ENCODE assay signal across 8 cellular contexts in the genomic region with DNA sequence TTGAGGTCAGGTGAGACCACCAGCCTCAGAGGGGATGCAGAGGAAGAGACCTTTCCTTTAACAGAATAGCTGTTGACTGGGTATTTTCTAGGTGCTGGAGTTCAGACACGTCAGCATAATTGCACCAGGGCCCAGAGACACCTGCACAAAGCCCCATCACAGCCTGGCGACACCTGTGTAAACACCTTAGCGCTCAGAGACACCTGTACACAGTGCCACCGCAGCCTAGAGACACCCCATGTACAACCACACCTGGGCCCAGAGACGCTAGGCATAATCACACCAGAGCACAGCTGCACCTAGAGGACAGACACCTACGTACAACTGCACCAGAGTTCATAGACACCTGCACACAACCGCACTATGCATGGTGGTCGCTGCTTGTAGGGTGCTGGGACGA. TPM values are rescaled to one million over a fixed set of nuclear protein-coding genes. Genes with fewer than 3 reads are reported as not detected.
A peak's percentile ranks its signal among the peaks of the same experiment; 100 is the strongest.
DNase-seq lines count a peak whose midpoint lies in the region; ATAC-seq lines count a peak whose summit lies in the region.

No MANE protein-coding gene starts in this region.

- H3K9me3 Mint-ChIP-seq in activated naive CD8-positive, alpha-beta T cell treated with anti-CD3 and anti-CD28 coated beads, Interleukin-2, amount 50 U/mL, for 24 hours = no peaks in the 10 kb centered on the region
- no peaks in the 10 kb centered on the region for H3K9me3 Mint-ChIP-seq in naive thymus-derived CD4-positive, alpha-beta T cell

- no peaks in the 10 kb centered on the region for H3K27me3 Mint-ChIP-seq in activated naive CD8-positive, alpha-beta T cell treated with anti-CD3 and anti-CD28 coated beads, Interleukin-2, amount 50 U/mL, for 24 hours
- no peaks in the 10 kb centered on the region for H3K27me3 Mint-ChIP-seq in naive thymus-derived CD4-positive, alpha-beta T cell

- H3K9me3 ChIP-seq in Karpas-422 (ENCODE audit: low read length) = no peaks in the 10 kb centered on the region
- no peaks in the 10 kb centered on the region for H3K9me3 ChIP-seq in naive thymus-derived CD4-positive, alpha-beta T cell (ENCODE audit: control insufficient read depth in 2 of 3, low read length in 3 of 3)

- H3K4me2 ChIP-seq in Karpas-422 (ENCODE audit: low read depth, low read length, poor library complexity, severe bottlenecking) = peak overlapping the region; percentile 92

- intact Hi-C loops in naive thymus-derived CD4-positive, alpha-beta T cell (cut with micrococcal nuclease) = loop anchor here (2.0 to 5.0 kb wide), 5 partner anchors 109 to 621 kb away; a partner anchor contains a TSS

- H3K36me3 ChIP-seq in Karpas-422 (ENCODE audit: insufficient read depth, low read length) = peaks cover 39% of the 10 kb centered on the region
- H3K36me3 ChIP-seq in naive thymus-derived CD4-positive, alpha-beta T cell (ENCODE audit: control insufficient read depth in 2 of 3, insufficient read depth in 3 of 3, low read length in 3 of 3) = peaks cover 2 to 28% (median 10%) of the 10 kb centered on the region in 3 experiments

- peak overlapping the region; percentile 99 for H3K4me3 ChIP-seq in Karpas-422 (ENCODE audit: low read length)
- H3K4me3 ChIP-seq in naive thymus-derived CD4-positive, alpha-beta T cell (ENCODE audit: low read length) = no peak overlapping the region

- peaks cover 59% of the 10 kb centered on the region for H3K36me3 Mint-ChIP-seq in activated naive CD8-positive, alpha-beta T cell treated with anti-CD3 and anti-CD28 coated beads, Interleukin-2, amount 50 U/mL, for 24 hours (ENCODE audit: low read depth)
- H3K36me3 Mint-ChIP-seq in naive thymus-derived CD4-positive, alpha-beta T cell = peaks cover 0 to 14% (median 7%) of the 10 kb centered on the region in 5 donors

- no peak for ATAC-seq in activated naive CD8-positive, alpha-beta T cell treated with anti-CD3 and anti-CD28 coated beads, Interleukin-2, amount 50 U/mL, for 24 hours
- ATAC-seq in naive thymus-derived CD4-positive, alpha-beta T cell = no peak
- ATAC-seq in GM21723 (IDR thresholded peaks at IDR 0.05; ENCODE audit: unreplicated experiment) (no peak), HG03521 (IDR thresholded peaks at IDR 0.05; ENCODE audit: unreplicated experiment) (no peak), GM21367 (IDR thresholded peaks at IDR 0.05; ENCODE audit: unreplicated experiment) (no peak)

- peak overlapping the region; percentile 26; the same call in 1 of the 2 replicates for H2AFZ ChIP-seq in Karpas-422 (ENCODE audit: low read length)

- H3K79me2 ChIP-seq in Karpas-422 (ENCODE audit: low read length) = peaks cover 80% of the 10 kb centered on the region

- CTCF ChIA-PET in naive thymus-derived CD4-positive, alpha-beta T cell (lab: Charles Lee) = no interaction called here

- peaks cover 24% of the 10 kb centered on the region for H3K4me1 ChIP-seq in Karpas-422 (ENCODE audit: low read length)
- H3K4me1 ChIP-seq in naive thymus-derived CD4-positive, alpha-beta T cell (ENCODE audit: control insufficient read depth in 2 of 2, insufficient read depth in 2 of 2, low read length in 2 of 2) = peaks cover 10 to 14% of the 10 kb centered on the region in 2 donors

- no peak overlapping the region; the same call in 1 of the 2 replicates for H3K27ac ChIP-seq in Karpas-422 (ENCODE audit: low read length)
- no peak overlapping the region for H3K27ac ChIP-seq in naive thymus-derived CD4-positive, alpha-beta T cell (ENCODE audit: low read depth, low read length)

- H3K9me2 ChIP-seq in Karpas-422 (replicated peaks; ENCODE audit: insufficient read depth, low read length) = no peaks in the 10 kb centered on the region

- H4K20me1 ChIP-seq in Karpas-422 (ENCODE audit: insufficient read depth, low read depth, low read length) = 0 out of 2 replicates have a peak, but pooled peaks cover 6% of the 10 kb centered on the region

- POLR2A ChIA-PET in naive thymus-derived CD4-positive, alpha-beta T cell (lab: Charles Lee) = interaction anchor here (0.7 to 1.2 kb wide), 2 partner anchors 8 to 26 kb away, joined by 3 to 4 read pairs; no protein-coding TSS in a partner anchor

- H3K27ac Mint-ChIP-seq in activated naive CD8-positive, alpha-beta T cell treated with anti-CD3 and anti-CD28 coated beads, Interleukin-2, amount 50 U/mL, for 24 hours = peak overlapping the region; percentile 68
- H3K27ac Mint-ChIP-seq in naive thymus-derived CD4-positive, alpha-beta T cell = peak overlapping the region in 2 of 9 donors; percentile 34 to 74

- peak; percentile 96 for DNase-seq in DMS53 (lab: John Stamatoyannopoulos, UW)
- no peak for DNase-seq in Karpas-422
- no peak for DNase-seq in activated naive CD8-positive, alpha-beta T cell treated with anti-CD3 and anti-CD28 coated beads, Interleukin-2, amount 50 U/mL, for 24 hours
- DNase-seq in naive thymus-derived CD4-positive, alpha-beta T cell = no peak
- no peak for DNase-seq in cortex of kidney (lab: John Stamatoyannopoulos, UW)

- peak overlapping the region; percentile 89 for H3K4me3 Mint-ChIP-seq in activated naive CD8-positive, alpha-beta T cell treated with anti-CD3 and anti-CD28 coated beads, Interleukin-2, amount 50 U/mL, for 24 hours
- H3K4me3 Mint-ChIP-seq in naive thymus-derived CD4-positive, alpha-beta T cell = peak overlapping the region; percentile 24 to 89 (median 65)

- peak overlapping the region; percentile 91 for H3K9ac ChIP-seq in Karpas-422 (ENCODE audit: low read length)

- no peaks in the 10 kb centered on the region for H3K27me3 ChIP-seq in Karpas-422 (ENCODE audit: low read length)
- no peaks in the 10 kb centered on the region for H3K27me3 ChIP-seq in naive thymus-derived CD4-positive, alpha-beta T cell (ENCODE audit: control insufficient read depth in 2 of 2, insufficient read depth in 2 of 2, low read length in 2 of 2)

- peaks cover 26% of the 10 kb centered on the region for H3K4me1 Mint-ChIP-seq in activated naive CD8-positive, alpha-beta T cell treated with anti-CD3 and anti-CD28 coated beads, Interleukin-2, amount 50 U/mL, for 24 hours
- H3K4me1 Mint-ChIP-seq in naive thymus-derived CD4-positive, alpha-beta T cell = peaks cover 8 to 28% (median 26%) of the 10 kb centered on the region in 7 donors

RNA-seq across cellular contexts. Expression of a gene that starts 1.0 kb away (rescaled TPM):
- total RNA-seq in Karpas-422 (2014; rRNA removed; shearing (Covaris generic); ENCODE audit: low replicate concordance) = 16.3 and 18.8 TPM in 2 replicates
- total RNA-seq in naive thymus-derived CD4-positive, alpha-beta T cell = 10 to 100 TPM in 1 of 5 experiments, under 1 TPM in 3, not detected in 1; 0.39 to 23.5 (median 0.57) TPM
- polyA plus RNA-seq in naive thymus-derived CD4-positive, alpha-beta T cell = under 1 TPM; 0.52 to 0.63 TPM

RNA-seq across cellular contexts. Expression of a gene that starts 1.1 kb away (rescaled TPM):
- 25.7 and 42.0 TPM in 2 replicates for total RNA-seq in Karpas-422 (2014; rRNA removed; shearing (Covaris generic); ENCODE audit: low replicate concordance)
- total RNA-seq in naive thymus-derived CD4-positive, alpha-beta T cell = 10 to 100 TPM; 63.2 to 93.2 (median 82.2) TPM
- 10 to 100 TPM; 10.6 to 17.6 TPM for polyA plus RNA-seq in naive thymus-derived CD4-positive, alpha-beta T cell

RNA-seq across cellular contexts. Expression of a gene that starts 42.9 kb away (rescaled TPM):
- 10.8 and 15.7 TPM in 2 replicates for total RNA-seq in Karpas-422 (2014; rRNA removed; shearing (Covaris generic); ENCODE audit: low replicate concordance)
- total RNA-seq in naive thymus-derived CD4-positive, alpha-beta T cell = 10 to 100 TPM in 2 of 5 experiments, 1 to 10 TPM in 3; 7.1 to 22.1 (median 9.6) TPM
- under 1 TPM in 1 of 2 donors, not detected in 1; 0.20 TPM for polyA plus RNA-seq in naive thymus-derived CD4-positive, alpha-beta T cell
